Comparison of ENCODE assay signal across 19 cellular contexts in genomic region chr7:127418459-127418858, GRCh38. TPM values are rescaled to one million over a fixed set of nuclear protein-coding genes. Genes with fewer than 3 reads are reported as not detected.
DNase-seq lines count a peak whose midpoint lies in the region; ATAC-seq and TF ChIP-seq lines count a peak whose summit lies in the region.
"Had no signal": no experiment of that assay in that cellular context is flagged by ENCODE, and none has a peak within 500 bp of the region (broad histone marks: within the 10 kb centered on the region; RNA-seq: fewer than 3 reads in every experiment).

No MANE protein-coding gene starts in this region.

- no peaks in the 10 kb centered on the region for H3K36me3 ChIP-seq in mesendoderm (ENCODE audit: control insufficient read depth, insufficient read depth, low read length)
- H3K36me3 ChIP-seq: BLaER1, HAP-1 had no signal

- H3K9me3 Mint-ChIP-seq in activated CD8-positive, alpha-beta memory T cell treated with anti-CD3 and anti-CD28 coated beads, Interleukin-2, amount 10 ng/mL, durations not matched to agents 7 days and 5 days (ENCODE audit: low read depth), result peaks cover 3% of the 10 kb centered on the region
- H3K9me3 Mint-ChIP-seq in IgD-negative memory B cell (peaks cover 0 to 2% (median 0%) of the 10 kb centered on the region in 3 donors), progenitor cell of endocrine pancreas (ENCODE audit: low read depth) (peaks cover 3% of the 10 kb centered on the region), mesothelial cell of epicardium (peaks cover 5% of the 10 kb centered on the region)

- no peak for DNase-seq in activated CD8-positive, alpha-beta memory T cell treated with anti-CD3 and anti-CD28 coated beads, Interleukin-2, amount 10 ng/mL, durations not matched to agents 7 days and 5 days
- DNase-seq in activated CD8-positive, alpha-beta memory T cell treated with anti-CD3 and anti-CD28 coated beads, Interleukin-2, amount 50 U/mL, for 4 hours, result no peak
- DNase-seq in mesendoderm (no peak), progenitor cell of endocrine pancreas (ENCODE audit: low spot score, unreplicated experiment) (no peak), mesothelial cell of epicardium (ENCODE audit: low spot score in 2 of 2, unreplicated experiment in 2 of 2) (no peak), KG1 (lab: John Stamatoyannopoulos, UW) (no peak)
- DNase-seq in NK-92 treated with Interleukin-12 subunit alpha and Interleukin-12 subunit beta, amount 100 ng/mL, for 24 hours (lab: John Stamatoyannopoulos, UW), result no peak
- DNase-seq: CD4-positive, alpha-beta memory T cell; DMS153; GDM1; NCI-H1092 treated with DMSO at 0.1 percent for 48 hours; NCI-H2081; NCI-H774; OCI-M1; Right ventricle myocardium superior had no signal

- H3K4ac ChIP-seq in mesendoderm (ENCODE audit: low read depth, low read length), result no peak overlapping the region

- H3K27ac Mint-ChIP-seq in activated CD8-positive, alpha-beta memory T cell treated with anti-CD3 and anti-CD28 coated beads, Interleukin-2, amount 10 ng/mL, durations not matched to agents 7 days and 5 days, result peak overlapping the region; percentile 24
- H3K27ac Mint-ChIP-seq in IgD-negative memory B cell (no peak overlapping the region), progenitor cell of endocrine pancreas (peak overlapping the region; percentile 43), mesothelial cell of epicardium (no peak overlapping the region)

- H3K4me2 ChIP-seq in mesendoderm (ENCODE audit: low read length), result no peak overlapping the region
- H3K4me2 ChIP-seq: BLaER1 had no signal

- H2BK5ac ChIP-seq in mesendoderm (ENCODE audit: low read length), result no peak overlapping the region

- H4K5ac ChIP-seq in mesendoderm (ENCODE audit: low read length), result no peak overlapping the region

- TF ChIP-seq CTCF in progenitor cell of endocrine pancreas (IDR thresholded peaks at IDR 0.05; ENCODE audit: unreplicated experiment) (no peak), mesothelial cell of epicardium (IDR thresholded peaks at IDR 0.05; ENCODE audit: unreplicated experiment) (no peak)

- no peak overlapping the region for H3K27ac ChIP-seq in mesendoderm (ENCODE audit: low read depth, low read length)
- H3K27ac ChIP-seq: BLaER1, HL-60 had no signal

- H3K79me2 ChIP-seq in mesendoderm (ENCODE audit: control insufficient read depth, insufficient read depth, low read length), result no peaks in the 10 kb centered on the region

- H3K4me1 ChIP-seq in mesendoderm (ENCODE audit: control insufficient read depth, low read depth, low read length), result no peaks in the 10 kb centered on the region
- H3K4me1 ChIP-seq: HAP-1 had no signal

- no peak overlapping the region for H2AK5ac ChIP-seq in mesendoderm (ENCODE audit: low read length)

- CTCF ChIA-PET in activated CD8-positive, alpha-beta memory T cell treated with anti-CD3 and anti-CD28 coated beads, Interleukin-2, amount 10 ng/mL, durations not matched to agents 7 days and 5 days (lab: Charles Lee), result interaction anchor here (1.2 kb wide), 1 partner anchor 71 kb away, joined by 3 read pairs; no protein-coding TSS in a partner anchor

- H2BK120ac ChIP-seq in mesendoderm (ENCODE audit: low read depth, low read length), result no peak overlapping the region

- H3K56ac ChIP-seq in mesendoderm (ENCODE audit: low read length), result no peak overlapping the region

- no peaks in the 10 kb centered on the region for H3K79me1 ChIP-seq in mesendoderm (ENCODE audit: low read length)

- H3K4me3 Mint-ChIP-seq in activated CD8-positive, alpha-beta memory T cell treated with anti-CD3 and anti-CD28 coated beads, Interleukin-2, amount 10 ng/mL, durations not matched to agents 7 days and 5 days, result peak overlapping the region; percentile 1
- H3K4me3 Mint-ChIP-seq in IgD-negative memory B cell (peak overlapping the region in 3 of 4 donors; percentile 51 to 70 (median 52)), progenitor cell of endocrine pancreas (ENCODE audit: low read depth) (no peak overlapping the region), mesothelial cell of epicardium (no peak overlapping the region)

- H3K27me3 ChIP-seq in mesendoderm (ENCODE audit: insufficient read depth, low read length, poor library complexity), result no peaks in the 10 kb centered on the region
- H3K27me3 ChIP-seq: BLaER1 had no signal

- no peak overlapping the region for H4K8ac ChIP-seq in mesendoderm (ENCODE audit: low read depth, low read length)

- no peak overlapping the region for H3K4me3 ChIP-seq in mesendoderm (ENCODE audit: low read length)
- H3K4me3 ChIP-seq: BLaER1, HAP-1 had no signal

- no peak overlapping the region for H3K9ac ChIP-seq in mesendoderm (ENCODE audit: low read length)
- H3K9ac ChIP-seq: BLaER1 had no signal

- H3K36me3 Mint-ChIP-seq in activated CD8-positive, alpha-beta memory T cell treated with anti-CD3 and anti-CD28 coated beads, Interleukin-2, amount 10 ng/mL, durations not matched to agents 7 days and 5 days, result peaks cover 6% of the 10 kb centered on the region
- H3K36me3 Mint-ChIP-seq in IgD-negative memory B cell (peaks cover 5% of the 10 kb centered on the region), progenitor cell of endocrine pancreas (ENCODE audit: insufficient read depth) (no peaks in the 10 kb centered on the region), mesothelial cell of epicardium (no peaks in the 10 kb centered on the region)

- ATAC-seq in activated CD8-positive, alpha-beta memory T cell treated with anti-CD3 and anti-CD28 coated beads, Interleukin-2, amount 10 ng/mL, durations not matched to agents 7 days and 5 days, result no peak

- H3K27me3 Mint-ChIP-seq in activated CD8-positive, alpha-beta memory T cell treated with anti-CD3 and anti-CD28 coated beads, Interleukin-2, amount 10 ng/mL, durations not matched to agents 7 days and 5 days, result peaks cover 3% of the 10 kb centered on the region
- no peaks in the 10 kb centered on the region for H3K27me3 Mint-ChIP-seq in IgD-negative memory B cell
- peaks cover 22% of the 10 kb centered on the region for H3K27me3 Mint-ChIP-seq in progenitor cell of endocrine pancreas
- H3K27me3 Mint-ChIP-seq in mesothelial cell of epicardium (ENCODE audit: low read depth), result peaks cover 43% of the 10 kb centered on the region
- H3K27me3 Mint-ChIP-seq: CD4-positive, alpha-beta memory T cell had no signal

- no peak overlapping the region for H2BK15ac ChIP-seq in mesendoderm (replicated peaks; ENCODE audit: low read depth)

- WGBS in mesendoderm (ENCODE audit: extremely low coverage, insufficient coverage, low lambda C conversion rate), result no CpG with 5 or more reads among the region's 2 CpGs

- H3K18ac ChIP-seq in mesendoderm (ENCODE audit: low read length), result no peak overlapping the region

- peaks cover 51% of the 10 kb centered on the region for H3K4me1 Mint-ChIP-seq in activated CD8-positive, alpha-beta memory T cell treated with anti-CD3 and anti-CD28 coated beads, Interleukin-2, amount 10 ng/mL, durations not matched to agents 7 days and 5 days
- H3K4me1 Mint-ChIP-seq in IgD-negative memory B cell (peaks cover 33 to 44% (median 37%) of the 10 kb centered on the region in 3 donors), progenitor cell of endocrine pancreas (ENCODE audit: low read depth) (no peaks in the 10 kb centered on the region), mesothelial cell of epicardium (no peaks in the 10 kb centered on the region)

- peak overlapping the region; percentile 45 for H3K23ac ChIP-seq in mesendoderm (ENCODE audit: low read length)

RNA-seq across cellular contexts. Expression of gene ZNF800, which starts 26.0 kb away (rescaled TPM):
- total RNA-seq in activated CD8-positive, alpha-beta memory T cell treated with anti-CD3 and anti-CD28 coated beads, Interleukin-2, amount 10 ng/mL, durations not matched to agents 7 days and 5 days, result 10 to 100 TPM; 39.7 to 40.6 TPM
- 51.9 TPM for polyA plus RNA-seq in IgD-negative memory B cell
- 7.3 TPM for polyA plus RNA-seq in mesendoderm (2013, experiment 1 of 2)
- 7.9 TPM for polyA plus RNA-seq in mesendoderm (2013, experiment 2 of 2)
- 27.5 and 28.2 TPM in 2 replicates for total RNA-seq in progenitor cell of endocrine pancreas
- 22.5 to 24.8 TPM (median 23.4 TPM) in 3 replicates for total RNA-seq in mesothelial cell of epicardium

Comparison
In these comparisons a context has a peak if more than half of its experiments do, and no peak if none do; other contexts are left out.
1. H3K27ac Mint-ChIP-seq: peak in activated CD8-positive, alpha-beta memory T cell treated with anti-CD3 and anti-CD28 coated beads, Interleukin-2, amount 10 ng/mL, durations not matched to agents 7 days and 5 days (single experiment) and progenitor cell of endocrine pancreas (single experiment); none in IgD-negative memory B cell (0 of 3) and mesothelial cell of epicardium (single experiment).
2. H3K4me3 Mint-ChIP-seq: peak in activated CD8-positive, alpha-beta memory T cell treated with anti-CD3 and anti-CD28 coated beads, Interleukin-2, amount 10 ng/mL, durations not matched to agents 7 days and 5 days (single experiment) and IgD-negative memory B cell (3 of 4); none in progenitor cell of endocrine pancreas (single experiment) and mesothelial cell of epicardium (single experiment).